Comparison of ENCODE assay signal across 17 cellular contexts in genomic region chr1:199932462-199932861, GRCh38.
A peak's percentile ranks its signal among the peaks of the same experiment; 100 is the strongest.
DNase-seq lines count a peak whose midpoint lies in the region; ATAC-seq, FAIRE-seq and TF ChIP-seq lines count a peak whose summit lies in the region.
"Had no signal": no experiment of that assay in that cellular context is flagged by ENCODE, and none has a peak within 500 bp of the region (broad histone marks: within the 10 kb centered on the region; RNA-seq: fewer than 3 reads in every experiment).

No MANE protein-coding gene starts in this region.

- no peaks in the 10 kb centered on the region for H3K4me1 ChIP-seq in CD8-positive, alpha-beta T cell (ENCODE audit: insufficient read depth, low read length)
- H3K4me1 ChIP-seq in Karpas-422 (ENCODE audit: low read length): no peaks in the 10 kb centered on the region
- H3K4me1 ChIP-seq in K562 (replicated peaks in 1 of 2; ENCODE audit: control insufficient read depth in 2 of 2, insufficient read depth in 2 of 2, low read length in 2 of 2): no peaks in the 10 kb centered on the region
- H3K4me1 ChIP-seq: parathyroid adenoma, transverse colon had no signal

- no peak for FAIRE-seq in K562 (lab: Jason Lieb, UNC)

- H3K9me2 ChIP-seq in Karpas-422 (replicated peaks; ENCODE audit: insufficient read depth, low read length): no peaks in the 10 kb centered on the region

- peak overlapping the region; percentile 71; the same call in 1 of the 2 replicates for H2AFZ ChIP-seq in Karpas-422 (ENCODE audit: low read length)
- peak overlapping the region; percentile 95 for H2AFZ ChIP-seq in K562 (ENCODE audit: low read depth, low read length)
- H2AFZ ChIP-seq: parathyroid adenoma had no signal

- 14% methylated on average over 2 of the region's 2 CpGs for WGBS in K562 (ENCODE audit: insufficient coverage, low coverage, missing lambda C conversion rate)

- no peak for TF ChIP-seq CTCF in CD8-positive, alpha-beta T cell (IDR thresholded peaks at IDR 0.05)
- TF ChIP-seq CTCF in K562 (IDR thresholded peaks at IDR 0.05 in 2 of 3, conservative IDR thresholded peaks at IDR 0.05 in 1 of 3; ENCODE audit: insufficient read depth in 2 of 3, low read depth in 1 of 3, low read length in 3 of 3) (no peak), natural killer cell (IDR thresholded peaks at IDR 0.05) (no peak)

- H3K27me3 ChIP-seq in CD8-positive, alpha-beta T cell (ENCODE audit: insufficient read depth, low read length): no peaks in the 10 kb centered on the region
- H3K27me3 ChIP-seq in Karpas-422 (ENCODE audit: low read length): no peaks in the 10 kb centered on the region
- H3K27me3 ChIP-seq in K562 (ENCODE audit: control insufficient read depth in 2 of 2, insufficient read depth in 2 of 2, low read length in 2 of 2): peaks cover 0 to 2% of the 10 kb centered on the region in 2 experiments; a peak in 2 of 5 replicates
- H3K27me3 ChIP-seq: transverse colon had no signal

- peak overlapping the region; percentile 35 for H3K4me3 ChIP-seq in CD8-positive, alpha-beta T cell (ENCODE audit: low read depth, low read length)
- peak overlapping the region; percentile 40; the same call in 1 of the 2 replicates for H3K4me3 ChIP-seq in Karpas-422 (ENCODE audit: low read length)
- H3K4me3 ChIP-seq in K562: peak overlapping the region; percentile 31
- H3K4me3 ChIP-seq: transverse colon had no signal

- no peaks in the 10 kb centered on the region for H3K79me2 ChIP-seq in Karpas-422 (ENCODE audit: low read length)
- H3K79me2 ChIP-seq in K562 (ENCODE audit: control insufficient read depth, insufficient read depth, low read length): no peaks in the 10 kb centered on the region
- H3K79me2 ChIP-seq: parathyroid adenoma had no signal

- H3K27me3 Mint-ChIP-seq in CD8-positive, alpha-beta T cell (ENCODE audit: low read depth): peaks cover 14% of the 10 kb centered on the region
- peaks cover 11 to 24% of the 10 kb centered on the region in 2 donors for H3K27me3 Mint-ChIP-seq in natural killer cell (ENCODE audit: low read depth in 2 of 2)

- no peak for DNase-seq in CD8-positive, alpha-beta T cell
- DNase-seq in Karpas-422: no peak
- DNase-seq in K562 (ENCODE audit: extremely low read depth in 1 of 4, low spot score in 3 of 4): no peak
- DNase-seq in natural killer cell: no peak
- DNase-seq in NCI-H526 treated with DMSO at 0.1 percent for 48 hours (lab: John Stamatoyannopoulos, UW): no peak
- DNase-seq in activated CD4-positive, CD25-positive, alpha-beta regulatory T cell treated with anti-CD3 and anti-CD28 coated beads, Interleukin-2, amount 50 U/mL, for 72 hours: no peak
- DNase-seq: activated T-cell treated with anti-CD3 and anti-CD28 coated beads, Interleukin-2, amount 50 U/mL, for 24 hours; effector CD4-positive, alpha-beta T cell; hippocampal formation; kidney glomerular epithelial cell; midbrain; NCI-H1105; T1000 had no signal

- TF ChIP-seq RAD21 in K562 (CRISPR knock-in tag; conservative IDR thresholded peaks at IDR 0.05 in 1 of 2, IDR thresholded peaks at IDR 0.05 in 1 of 2): no peak

- H3K36me3 Mint-ChIP-seq in CD8-positive, alpha-beta T cell: no peaks in the 10 kb centered on the region
- H3K36me3 Mint-ChIP-seq in natural killer cell: no peaks in the 10 kb centered on the region

- H4K20me1 ChIP-seq in Karpas-422 (ENCODE audit: insufficient read depth, low read depth, low read length) (no peaks in the 10 kb centered on the region), K562 (replicated peaks; ENCODE audit: control insufficient read depth, insufficient read depth, low read length) (no peaks in the 10 kb centered on the region)

- intact Hi-C loops in CD8-positive, alpha-beta T cell (cut with DNase I, micrococcal nuclease): no loop called here
- intact Hi-C loops in K562 (cut with micrococcal nuclease): no loop called here
- intact Hi-C loops in natural killer cell (cut with micrococcal nuclease): no loop called here

- in situ Hi-C loops in K562 (cut with MboI): no loop called here

- peak overlapping the region; percentile 51 for H3K4me2 ChIP-seq in Karpas-422 (ENCODE audit: low read depth, low read length, poor library complexity, severe bottlenecking)
- H3K4me2 ChIP-seq in K562 (ENCODE audit: insufficient read depth, low read length): peak overlapping the region; percentile 76

- H3K36me3 ChIP-seq in CD8-positive, alpha-beta T cell (ENCODE audit: insufficient read depth, low read length): no peaks in the 10 kb centered on the region
- H3K36me3 ChIP-seq in Karpas-422 (ENCODE audit: insufficient read depth, low read length) (no peaks in the 10 kb centered on the region), K562 (ENCODE audit: control insufficient read depth, insufficient read depth, low read length) (no peaks in the 10 kb centered on the region)
- H3K36me3 ChIP-seq: transverse colon had no signal

- CTCF ChIA-PET in CD8-positive, alpha-beta T cell (lab: Charles Lee): no interaction called here
- CTCF ChIA-PET in K562 (lab: Yijun Ruan, JAX; ENCODE audit: low intra/inter-chr PET ratio): no interaction called here

- TSS peak; percentile 79 for BruUV-seq in K562 (replicated peaks; lab: Mats Ljungman, UMichigan)

- no peaks in the 10 kb centered on the region for H3K9me3 ChIP-seq in CD8-positive, alpha-beta T cell (ENCODE audit: low read length)
- H3K9me3 ChIP-seq in Karpas-422 (ENCODE audit: low read length) (no peaks in the 10 kb centered on the region), K562 (replicated peaks; ENCODE audit: control insufficient read depth, insufficient read depth, low read depth, low read length) (no peaks in the 10 kb centered on the region)
- H3K9me3 ChIP-seq: transverse colon had no signal

- TF ChIP-seq POLR2A in K562 (conservative IDR thresholded peaks at IDR 0.05): no peak

- H3K9ac ChIP-seq in Karpas-422 (ENCODE audit: low read length) (no peak overlapping the region), K562 (ENCODE audit: insufficient read depth in 1 of 2, low read depth in 2 of 2, low read length in 2 of 2) (peak overlapping the region in 1 of 2 experiments; percentile 10; a peak in 1 of 4 replicates)
- H3K9ac ChIP-seq: parathyroid adenoma had no signal

- H3K4me3 Mint-ChIP-seq in CD8-positive, alpha-beta T cell: peak overlapping the region; percentile 72
- peak overlapping the region; percentile 66 for H3K4me3 Mint-ChIP-seq in natural killer cell

- H3K9me3 Mint-ChIP-seq in CD8-positive, alpha-beta T cell: no peaks in the 10 kb centered on the region
- no peaks in the 10 kb centered on the region for H3K9me3 Mint-ChIP-seq in natural killer cell
- H3K9me3 Mint-ChIP-seq: activated T-cell treated with anti-CD3 and anti-CD28 coated beads, Interleukin-2, amount 50 U/mL, for 24 hours had no signal

- no peak overlapping the region for H3K27ac Mint-ChIP-seq in CD8-positive, alpha-beta T cell
- peak overlapping the region in 1 of 2 donors; percentile 73 for H3K27ac Mint-ChIP-seq in natural killer cell
- H3K27ac Mint-ChIP-seq: activated T-cell treated with anti-CD3 and anti-CD28 coated beads, Interleukin-2, amount 50 U/mL, for 24 hours had no signal

- no peak for ATAC-seq in CD8-positive, alpha-beta T cell
- ATAC-seq in K562: peak; percentile 63
- ATAC-seq in natural killer cell: no peak
- ATAC-seq in HG03521 (IDR thresholded peaks at IDR 0.05; ENCODE audit: unreplicated experiment): no peak

- H3K4me1 Mint-ChIP-seq in CD8-positive, alpha-beta T cell (ENCODE audit: low read depth): peaks cover 8% of the 10 kb centered on the region
- H3K4me1 Mint-ChIP-seq in natural killer cell: peaks cover 10% of the 10 kb centered on the region in 2 donors

- no peak overlapping the region for H3K27ac ChIP-seq in CD8-positive, alpha-beta T cell (ENCODE audit: low read depth, low read length)
- no peak overlapping the region for H3K27ac ChIP-seq in Karpas-422 (ENCODE audit: low read length)
- no peak overlapping the region for H3K27ac ChIP-seq in K562 (ENCODE audit: extremely low read depth, low read depth, low read length)
- H3K27ac ChIP-seq: parathyroid adenoma, skin epidermis, transverse colon had no signal

- no peaks in the 10 kb centered on the region for H3K9me1 ChIP-seq in K562 (ENCODE audit: control insufficient read depth, insufficient read depth, low read length)

- TF ChIP-seq EP300 in K562 (IDR thresholded peaks at IDR 0.05; ENCODE audit: low read length): no peak

- POLR2A ChIA-PET in CD8-positive, alpha-beta T cell (lab: Charles Lee): no interaction called here
- POLR2A ChIA-PET in K562 (lab: Yijun Ruan, JAX): no interaction called here

TF ChIP-seq in K562, 482 proteins besides CTCF, POLR2A, EP300 and RAD21:
- TF ChIP-seq RNF219 (CRISPR knock-in tag; IDR thresholded peaks at IDR 0.05) (no peak), THRB (CRISPR knock-in tag; conservative IDR thresholded peaks at IDR 0.05) (0 out of 2 replicates have a peak, but pooled peaks have one; percentile 29), CXXC5 (CRISPR knock-in tag; IDR thresholded peaks at IDR 0.05) (0 out of 2 replicates have a peak, but pooled peaks have one; percentile 6), NR2C2 (CRISPR knock-in tag; IDR thresholded peaks at IDR 0.05) (no peak), NR2C2 (tag; IDR thresholded peaks at IDR 0.05) (0 out of 2 replicates have a peak, but pooled peaks have one; percentile 2), ELF4 (CRISPR knock-in tag; IDR thresholded peaks at IDR 0.05) (no peak)
TF ChIP-seq in K562: peak in this region for 3.
